In genomic region chr19:4622695-4623421, GRCh38 we compare ENCODE assay signal across 1 cellular context.
TF ChIP-seq lines count a peak whose summit lies in the region.

No MANE protein-coding gene starts in this region.

TF ChIP-seq in GM23338, 12 proteins besides CTCF, POLR2A, EP300 and RAD21 (continued from another document):
- TF ChIP-seq ZNF462 (CRISPR knock-in tag; IDR thresholded peaks at IDR 0.05) (no peak), JUNB (IDR thresholded peaks at IDR 0.05; ENCODE audit: unreplicated experiment) (no peak), ETS1 (IDR thresholded peaks at IDR 0.05) (no peak), ZNF114 (CRISPR knock-in tag; IDR thresholded peaks at IDR 0.05) (no peak), STAT1 (IDR thresholded peaks at IDR 0.05; ENCODE audit: unreplicated experiment) (no peak)
